ENCODE assay signal across 2 cellular contexts in genomic region chr15:47685141-47685870, GRCh38.
TF ChIP-seq lines count a peak whose summit lies in the region.

No MANE protein-coding gene starts in this region.

TF ChIP-seq in H1, 55 proteins besides CTCF, POLR2A, EP300 and RAD21:
- TF ChIP-seq RXRA (IDR thresholded peaks at IDR 0.05; ENCODE audit: insufficient read depth, low read depth, low read length) (no peak), GABPA (IDR thresholded peaks at IDR 0.05; ENCODE audit: borderline replicate concordance, insufficient read depth, low read length) (no peak), SIX5 (IDR thresholded peaks at IDR 0.05; ENCODE audit: low read depth, low read length) (no peak), SP2 (IDR thresholded peaks at IDR 0.05; ENCODE audit: low read length) (no peak), E2F6 (IDR thresholded peaks at IDR 0.05) (no peak), CHD2 (IDR thresholded peaks at IDR 0.05; ENCODE audit: low read length) (no peak)

TF ChIP-seq in HepG2, 621 proteins besides CTCF, POLR2A, EP300 and RAD21:
- TF ChIP-seq BRCA1 (CRISPR knock-in tag; IDR thresholded peaks at IDR 0.05) = no peak
- no peak for TF ChIP-seq ZSCAN31 (CRISPR knock-in tag; IDR thresholded peaks at IDR 0.05; ENCODE audit: low read depth)
- TF ChIP-seq ZFY (CRISPR knock-in tag; IDR thresholded peaks at IDR 0.05) = no peak
- no peak for TF ChIP-seq ZBTB42 (CRISPR knock-in tag; IDR thresholded peaks at IDR 0.05)
- TF ChIP-seq GZF1 (CRISPR knock-in tag; IDR thresholded peaks at IDR 0.05) = no peak
- TF ChIP-seq NFATC3 (CRISPR knock-in tag; IDR thresholded peaks at IDR 0.05) = no peak
- TF ChIP-seq CCAR2 (optimal IDR thresholded peaks at IDR 0.05; ENCODE audit: low read depth, low read length) = no peak
- TF ChIP-seq ZNF891 (CRISPR knock-in tag; IDR thresholded peaks at IDR 0.05) = no peak
- TF ChIP-seq ZNF580 (CRISPR knock-in tag; IDR thresholded peaks at IDR 0.05; ENCODE audit: borderline replicate concordance, low read depth) = no peak
- TF ChIP-seq BCL3 (CRISPR knock-in tag; IDR thresholded peaks at IDR 0.05) = no peak
- TF ChIP-seq RFXAP (CRISPR knock-in tag; IDR thresholded peaks at IDR 0.05; ENCODE audit: borderline replicate concordance) = no peak
- no peak for TF ChIP-seq GRHL1 (CRISPR knock-in tag; conservative IDR thresholded peaks at IDR 0.05)
